31 cellular contexts compared by ENCODE assay signal in the genomic region with DNA sequence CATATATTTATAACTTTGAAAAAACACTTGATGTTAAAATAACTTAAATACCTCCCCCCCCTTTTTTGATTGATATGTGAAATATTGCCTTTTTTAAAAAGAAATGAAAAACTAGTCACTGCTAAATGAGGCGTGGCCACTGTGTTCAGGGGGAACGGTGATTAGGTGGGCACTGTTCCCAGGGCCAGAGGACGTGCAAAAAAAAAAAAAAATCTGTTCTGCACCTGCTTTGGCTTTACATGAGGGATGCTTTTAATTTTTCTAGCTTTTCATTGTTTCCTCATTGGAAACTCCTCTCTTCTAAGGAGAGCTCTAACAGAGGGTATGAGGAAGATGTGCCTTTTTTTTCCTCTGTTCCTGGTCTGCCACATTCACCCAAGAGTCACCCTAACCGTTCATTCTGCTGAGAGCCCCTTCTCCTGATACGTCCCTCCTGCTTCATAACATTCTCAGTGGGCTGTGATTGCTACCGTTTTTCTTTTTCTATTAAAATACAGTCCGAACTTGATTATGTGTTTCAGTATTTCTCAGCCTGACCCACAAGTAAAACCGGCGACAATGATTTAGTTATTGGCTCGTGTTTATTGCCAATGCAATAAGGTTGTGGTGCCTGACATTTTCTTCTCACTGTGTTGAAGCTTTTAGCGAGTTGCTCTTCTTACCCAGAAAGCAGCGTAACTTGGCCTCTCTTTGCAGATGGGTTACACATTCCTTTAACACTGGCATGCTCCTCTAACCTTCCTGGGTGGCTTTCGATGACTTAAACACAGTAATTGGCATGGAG.
"Had no signal": no experiment of that assay in that cellular context is flagged by ENCODE, and none has a peak within 500 bp of the region (broad histone marks: within the 10 kb centered on the region; RNA-seq: fewer than 3 reads in every experiment).

No MANE protein-coding gene starts in this region.

- DNase-seq: activated CD4-positive, alpha-beta memory T cell treated with anti-CD3 and anti-CD28 coated beads for 36 hours; activated CD4-positive, alpha-beta T cell treated with anti-CD3 and anti-CD28 coated beads, Interleukin-2, amount 10 ng/mL, durations not matched to agents 24 days and 14 days; activated CD4-positive, CD25-positive, alpha-beta regulatory T cell treated with anti-CD3 and anti-CD28 coated beads, Interleukin-2, amount 50 U/mL, for 72 hours; activated CD8-positive, alpha-beta memory T cell treated with anti-CD3 and anti-CD28 coated beads, Interleukin-2, amount 50 U/mL, for 4 hours; activated effector memory CD4-positive, alpha-beta T cell treated with anti-CD3 and anti-CD28 coated beads, Interleukin-2, amount 50 U/mL, for 16 hours; activated naive CD4-positive, alpha-beta T cell treated with anti-CD3 and anti-CD28 coated beads for 36 hours; activated naive CD8-positive, alpha-beta T cell treated with anti-CD3 and anti-CD28 coated beads for 36 hours; activated T-cell treated with anti-CD3 and anti-CD28 coated beads, Interleukin-2, amount 50 U/mL, for 1 hour; adrenal gland; aorta; body of pancreas; cortex of kidney; foreskin keratinocyte; heart right ventricle; kidney glomerular epithelial cell; left lung; lower lobe of right lung; mesenchymal stem cell; naive thymus-derived CD8-positive, alpha-beta T cell; occipital lobe; psoas muscle; stimulated activated CD4-positive, alpha-beta T cell treated with anti-CD3 and anti-CD28 coated beads, Interleukin-1b, Interleukin-23, amount 100 ng/mL, for 48 hours; stimulated activated CD4-positive, alpha-beta T cell treated with anti-CD3 and anti-CD28 coated beads, Interleukin-4, amount 100 ng/mL, for 4 hours; stimulated activated CD8-positive, alpha-beta memory T cell treated with anti-CD3 and anti-CD28 coated beads, Interleukin-4, amount 100 ng/mL, for 48 hours; stomach; T-helper 9 cell; thyroid gland; upper lobe of left lung; WERI-Rb-1 had no signal

- ATAC-seq: body of pancreas; esophagus mucosa; foreskin keratinocyte; heart right ventricle; left lung; lower lobe of right lung; naive thymus-derived CD8-positive, alpha-beta T cell; psoas muscle; stimulated activated memory B cell treated with anti-CD40 and anti-IgM and Interleukin-4, amounts not matched to agents 10 μg/mL and 1 μg/mL and 100 μg/mL, for 72 hours had no signal
